Comparison of ENCODE assay signal across 9 cellular contexts in genomic region chr17:80455784-80456183, GRCh38. TPM values are rescaled to one million over a fixed set of nuclear protein-coding genes. Genes with fewer than 3 reads are reported as not detected.
DNase-seq lines count a peak whose midpoint lies in the region; TF ChIP-seq lines count a peak whose summit lies in the region.
"Had no signal": no experiment of that assay in that cellular context is flagged by ENCODE, and none has a peak within 500 bp of the region (broad histone marks: within the 10 kb centered on the region; RNA-seq: fewer than 3 reads in every experiment).

No MANE protein-coding gene starts in this region.

- H3K36me3 ChIP-seq in SJCRH30 (no peaks in the 10 kb centered on the region), smooth muscle cell (ENCODE audit: low read depth) (no peaks in the 10 kb centered on the region)

- no peak overlapping the region for H2AFZ ChIP-seq in smooth muscle cell (ENCODE audit: low read depth)

- H3K27ac ChIP-seq in SJCRH30, result no peak overlapping the region; the same call in 1 of the 2 replicates
- H3K27ac ChIP-seq in smooth muscle cell (ENCODE audit: low read depth), result peak overlapping the region; percentile 99

- 80% methylated on average over 4 of the region's 4 CpGs for WGBS in smooth muscle cell (ENCODE audit: low lambda C conversion rate)

- no peaks in the 10 kb centered on the region for H4K20me1 ChIP-seq in smooth muscle cell (ENCODE audit: low read depth)

- DNase-seq in DMS53 (lab: John Stamatoyannopoulos, UW) (peak; percentile 51), DMS53 treated with DMSO at 0.1 percent for 48 hours (lab: John Stamatoyannopoulos, UW; ENCODE audit: unreplicated experiment) (no peak), SJCRH30 (peak; percentile 50 to 67), epithelial cell of proximal tubule (ENCODE audit: low read depth) (no peak), smooth muscle cell (lab: John Stamatoyannopoulos, UW; ENCODE audit: unreplicated experiment) (no peak), middle frontal gyrus (ENCODE audit: extremely low spot score, low spot score) (no peak), NCI-H1417 (lab: John Stamatoyannopoulos, UW) (no peak)
- DNase-seq in stimulated activated CD4-positive, alpha-beta T cell treated with anti-CD3 and anti-CD28 coated beads, Interleukin-4, amount 100 ng/mL, for 24 hours, result no peak
- DNase-seq: KBM-7 had no signal

- H3K9me3 ChIP-seq in SJCRH30 (replicated peaks) (no peaks in the 10 kb centered on the region), smooth muscle cell (replicated peaks; ENCODE audit: low read depth) (no peaks in the 10 kb centered on the region)

- H3K4me2 ChIP-seq in smooth muscle cell, result peak overlapping the region; percentile 91

- no peaks in the 10 kb centered on the region for H3K79me2 ChIP-seq in smooth muscle cell (ENCODE audit: low read depth)

- H3K27me3 ChIP-seq in SJCRH30, result peaks cover 2% of the 10 kb centered on the region; the same call in 1 of the 2 replicates
- H3K27me3 ChIP-seq in smooth muscle cell (ENCODE audit: low read depth), result peaks cover 11% of the 10 kb centered on the region

- H3K4me3 ChIP-seq in SJCRH30 (peak overlapping the region; percentile 80), epithelial cell of proximal tubule (ENCODE audit: low read depth, low read length) (peak overlapping the region; percentile 89), smooth muscle cell (peak overlapping the region; percentile 71)

- TF ChIP-seq CTCF in epithelial cell of proximal tubule (conservative IDR thresholded peaks at IDR 0.05; ENCODE audit: low read depth, low read length) (no peak), smooth muscle cell (IDR thresholded peaks at IDR 0.05; ENCODE audit: borderline replicate concordance, insufficient read depth, poor library complexity, severe bottlenecking) (no peak)

- H3K9ac ChIP-seq in smooth muscle cell (ENCODE audit: low read depth), result no peak overlapping the region

- H3F3A ChIP-seq in smooth muscle cell (ENCODE audit: low read depth), result no peaks in the 10 kb centered on the region

- peaks cover 24% of the 10 kb centered on the region for H3K4me1 ChIP-seq in SJCRH30
- H3K4me1 ChIP-seq in smooth muscle cell (ENCODE audit: low read depth), result peaks cover 9% of the 10 kb centered on the region

RNA-seq across cellular contexts. Expression of gene NPTX1, which starts 20.6 kb away (rescaled TPM):
- not detected in 2 replicates for total RNA-seq in SJCRH30 (2014; rRNA removed; shearing (Covaris generic))
- total RNA-seq in epithelial cell of proximal tubule (0.07 TPM in 1 of 2 replicates, not detected in the other), smooth muscle cell (1.8 and 3.9 TPM in 2 replicates)
- 5.9 and 7.6 TPM in 2 replicates for polyA plus RNA-seq in smooth muscle cell

RNA-seq across cellular contexts. Expression of gene ENDOV, which starts 40.8 kb away (rescaled TPM):
- total RNA-seq in SJCRH30 (2014; rRNA removed; shearing (Covaris generic)), result 6.6 and 10.4 TPM in 2 replicates
- total RNA-seq in epithelial cell of proximal tubule (8.5 and 13.5 TPM in 2 replicates), smooth muscle cell (22.2 and 31.6 TPM in 2 replicates)
- polyA plus RNA-seq in smooth muscle cell, result 59.7 and 61.7 TPM in 2 replicates

Comparison
In these comparisons a context has a peak if more than half of its experiments do, and no peak if none do; other contexts are left out.
1. DNase-seq: peak in DMS53 (single experiment) and SJCRH30 (2 of 2); none in DMS53 treated with DMSO at 0.1 percent for 48 hours (single experiment), epithelial cell of proximal tubule (single experiment), smooth muscle cell (single experiment), middle frontal gyrus (single experiment), NCI-H1417 (0 of 3) and stimulated activated CD4-positive, alpha-beta T cell treated with anti-CD3 and anti-CD28 coated beads, Interleukin-4, amount 100 ng/mL, for 24 hours (single experiment).
2. Peak in every context shown above with its lines, with median percentiles within 50 percentile points of each other: H3K4me3 ChIP-seq.